1 cellular context compared by ENCODE assay signal in the genomic region with DNA sequence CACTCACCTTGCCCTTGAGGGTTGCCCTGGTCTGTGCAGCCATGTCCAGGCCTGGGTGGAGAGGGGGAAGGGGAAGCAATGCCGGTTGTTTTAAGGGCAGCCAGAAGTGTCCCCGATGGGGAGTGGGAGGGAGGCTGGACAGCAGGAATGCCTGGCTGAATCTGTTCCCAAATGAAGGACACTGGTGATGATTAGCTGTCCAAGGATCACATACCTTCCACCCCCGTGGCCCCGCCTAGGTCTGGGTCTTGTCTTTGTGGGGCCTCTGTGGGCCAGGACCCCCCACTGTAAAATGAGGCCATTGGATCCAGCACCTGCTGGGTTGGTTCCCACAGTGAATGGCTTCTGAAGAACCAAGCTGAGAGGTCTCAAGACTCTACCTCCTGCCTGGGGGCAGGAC.
TF ChIP-seq lines count a peak whose summit lies in the region.

No MANE protein-coding gene starts in this region.

TF ChIP-seq in IMR-90, 13 proteins besides CTCF, POLR2A, EP300 and RAD21 (continued from another document):
- TF ChIP-seq CHD1 (IDR thresholded peaks at IDR 0.05; ENCODE audit: low read depth, low read length) (no peak), FOS (IDR thresholded peaks at IDR 0.05; ENCODE audit: low read depth, low read length) (no peak), NFE2L2 (IDR thresholded peaks at IDR 0.05; ENCODE audit: low read depth, low read length) (no peak)
